Comparison of ENCODE assay signal across 18 cellular contexts in genomic region chr21:32777269-32777668, GRCh38. TPM values are rescaled to one million over a fixed set of nuclear protein-coding genes. Genes with fewer than 3 reads are reported as not detected.
DNase-seq lines count a peak whose midpoint lies in the region; ATAC-seq lines count a peak whose summit lies in the region.
"Had no signal": no experiment of that assay in that cellular context is flagged by ENCODE, and none has a peak within 500 bp of the region (broad histone marks: within the 10 kb centered on the region; RNA-seq: fewer than 3 reads in every experiment).

No MANE protein-coding gene starts in this region.

- in situ Hi-C loops in SK-MEL-5 (cut with HindIII; ENCODE audit: low pct_unique_long_range_greater_than_20kb, low sequenced_read_pairs) = no loop called here

- H3K27ac Mint-ChIP-seq in activated naive CD8-positive, alpha-beta T cell = peak overlapping the region; percentile 34
- no peak overlapping the region for H3K27ac Mint-ChIP-seq in activated naive CD8-positive, alpha-beta T cell treated with anti-CD3 and anti-CD28 coated beads for 36 hours
- H3K27ac Mint-ChIP-seq: CD4-positive, CD25-positive, alpha-beta regulatory T cell; H9 had no signal

- no peak for ATAC-seq in GM19324 (IDR thresholded peaks at IDR 0.05; ENCODE audit: low FRiP score, unreplicated experiment)
- ATAC-seq: GM12878 had no signal

- no peak for DNase-seq in activated naive CD8-positive, alpha-beta T cell treated with anti-CD3 and anti-CD28 coated beads for 36 hours
- DNase-seq in SK-MEL-5 (ENCODE audit: low read depth, low spot score) (peak; percentile 24), iris pigment epithelial cell (ENCODE audit: low read depth) (peak; percentile 15), NCI-H1105 treated with DMSO at 0.1 percent for 48 hours (lab: John Stamatoyannopoulos, UW) (no peak), SIG-M5 (lab: John Stamatoyannopoulos, UW) (no peak)
- DNase-seq: CD4-positive, CD25-positive, alpha-beta regulatory T cell; COR-L47; DMS79 treated with DMSO at 0.1 percent for 48 hours; H9; Karpas-422; MV-4-11; NCI-H1694 treated with DMSO at 0.1 percent for 48 hours; NCI-H446; NCI-H526; Peyer's patch had no signal

- H3K9me3 Mint-ChIP-seq in activated naive CD8-positive, alpha-beta T cell (ENCODE audit: low read depth) = no peaks in the 10 kb centered on the region
- no peaks in the 10 kb centered on the region for H3K9me3 Mint-ChIP-seq in activated naive CD8-positive, alpha-beta T cell treated with anti-CD3 and anti-CD28 coated beads for 36 hours
- H3K9me3 Mint-ChIP-seq: CD4-positive, CD25-positive, alpha-beta regulatory T cell; H9 had no signal

- no peaks in the 10 kb centered on the region for H3K27me3 Mint-ChIP-seq in activated naive CD8-positive, alpha-beta T cell
- H3K27me3 Mint-ChIP-seq in activated naive CD8-positive, alpha-beta T cell treated with anti-CD3 and anti-CD28 coated beads for 36 hours = no peaks in the 10 kb centered on the region
- H3K27me3 Mint-ChIP-seq: CD4-positive, CD25-positive, alpha-beta regulatory T cell had no signal

- peaks cover 22% of the 10 kb centered on the region for H3K4me1 Mint-ChIP-seq in activated naive CD8-positive, alpha-beta T cell (ENCODE audit: low read depth)
- peaks cover 21% of the 10 kb centered on the region for H3K4me1 Mint-ChIP-seq in activated naive CD8-positive, alpha-beta T cell treated with anti-CD3 and anti-CD28 coated beads for 36 hours

- no peaks in the 10 kb centered on the region for H3K36me3 Mint-ChIP-seq in activated naive CD8-positive, alpha-beta T cell
- no peaks in the 10 kb centered on the region for H3K36me3 Mint-ChIP-seq in activated naive CD8-positive, alpha-beta T cell treated with anti-CD3 and anti-CD28 coated beads for 36 hours
- H3K36me3 Mint-ChIP-seq: CD4-positive, CD25-positive, alpha-beta regulatory T cell had no signal

- no peak overlapping the region for H3K4me3 Mint-ChIP-seq in activated naive CD8-positive, alpha-beta T cell
- no peak overlapping the region for H3K4me3 Mint-ChIP-seq in activated naive CD8-positive, alpha-beta T cell treated with anti-CD3 and anti-CD28 coated beads for 36 hours
- H3K4me3 Mint-ChIP-seq: CD4-positive, CD25-positive, alpha-beta regulatory T cell; H9 had no signal

RNA-seq across cellular contexts. Expression of gene PAXBP1, which starts 5.7 kb away (rescaled TPM):
- 10 to 100 TPM; 42.1 to 44.8 TPM for total RNA-seq in activated naive CD8-positive, alpha-beta T cell treated with anti-CD3 and anti-CD28 coated beads for 36 hours
- total RNA-seq in SK-MEL-5 (2014; rRNA removed; shearing (Covaris generic)) = 27.9 and 30.7 TPM in 2 replicates
- 11.0 and 15.1 TPM in 2 replicates for polyA plus RNA-seq in SK-MEL-5 (2015; cell fraction: cytosol; rRNA removed)
- polyA plus RNA-seq in SK-MEL-5 (2015; cell fraction: nucleus; rRNA removed) = 323 and 334 TPM in 2 replicates

RNA-seq across cellular contexts. Expression of gene SYNJ1, which starts 49.5 kb away (rescaled TPM):
- 1 to 10 TPM; 6.3 to 6.6 TPM for total RNA-seq in activated naive CD8-positive, alpha-beta T cell treated with anti-CD3 and anti-CD28 coated beads for 36 hours
- total RNA-seq in SK-MEL-5 (2014; rRNA removed; shearing (Covaris generic)) = 34.5 and 35.5 TPM in 2 replicates
- polyA plus RNA-seq in SK-MEL-5 (2015; cell fraction: cytosol; rRNA removed) = 41.7 and 49.9 TPM in 2 replicates
- 42.7 and 74.8 TPM in 2 replicates for polyA plus RNA-seq in SK-MEL-5 (2015; cell fraction: nucleus; rRNA removed)

Comparison
In these comparisons a context has a peak if more than half of its experiments do, and no peak if none do; other contexts are left out.
1. DNase-seq: peak in SK-MEL-5 (single experiment) and iris pigment epithelial cell (single experiment); none in activated naive CD8-positive, alpha-beta T cell treated with anti-CD3 and anti-CD28 coated beads for 36 hours (single experiment), NCI-H1105 treated with DMSO at 0.1 percent for 48 hours (single experiment) and SIG-M5 (single experiment).